Comparison of ENCODE assay signal across 7 cellular contexts in the genomic region with DNA sequence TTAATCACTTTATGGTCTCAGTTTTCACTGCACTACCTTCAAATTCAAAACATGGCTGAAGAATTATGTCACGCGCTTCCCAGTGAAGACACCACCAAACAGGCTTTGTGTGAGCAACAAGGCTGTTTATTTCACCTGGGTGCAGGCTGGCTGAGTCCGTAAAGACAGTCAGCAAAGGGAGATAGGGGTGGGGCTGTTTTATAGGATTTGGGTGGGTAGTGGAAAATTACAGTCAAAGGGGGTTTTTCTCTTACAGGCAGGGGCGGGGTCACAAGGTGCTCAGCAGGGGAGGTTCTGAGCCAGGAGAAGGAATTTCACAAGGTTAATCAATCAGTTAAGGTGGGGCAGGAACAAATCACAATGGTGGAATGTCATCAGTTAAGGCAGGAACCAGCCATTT.
DNase-seq lines count a peak whose midpoint lies in the region; TF ChIP-seq lines count a peak whose summit lies in the region.
"Not testable (repeated sequence)": the region's sequence is repeated elsewhere in the genome, so short reads cannot be mapped to it uniquely, and the experiment has no call there.

No MANE protein-coding gene starts in this region.

- peak; percentile 83 for DNase-seq in H9
- peak; percentile 3 for DNase-seq in NCI-H748 (lab: John Stamatoyannopoulos, UW; ENCODE audit: unreplicated experiment)
- not testable (repeated sequence) for DNase-seq in MCF 10A (ENCODE audit: unreplicated experiment); endothelial cell (ENCODE audit: low spot score); mesothelial cell of epicardium (ENCODE audit: low spot score in 2 of 2, unreplicated experiment in 2 of 2)
- DNase-seq in trophoblast cell = peak; percentile 3 to 29

- H4K20me1 ChIP-seq in H9 (ENCODE audit: control insufficient read depth, insufficient read depth, insufficient read length) = not testable (repeated sequence)

- H2BK12ac ChIP-seq in H9 (ENCODE audit: insufficient read length, low read depth, low read length); trophoblast cell (ENCODE audit: low read length): not testable (repeated sequence)

- BruUV-seq in MCF 10A (replicated peaks; lab: Mats Ljungman, UMichigan) = not testable (repeated sequence)

- not testable (repeated sequence) for H2BK120ac ChIP-seq in H9 (ENCODE audit: low read depth, low read length, poor library complexity, severe bottlenecking); trophoblast cell (ENCODE audit: insufficient read depth, low read length, poor library complexity)

- not testable (repeated sequence) for H3K79me1 ChIP-seq in H9 (ENCODE audit: insufficient read depth, low read depth, low read length, poor library complexity, severe bottlenecking); trophoblast cell (ENCODE audit: low read length)

- H3K4me3 ChIP-seq in iPS-18a (ENCODE audit: low read length); trophoblast cell (ENCODE audit: low read depth, low read length): not testable (repeated sequence)

- not testable (repeated sequence) for H2BK5ac ChIP-seq in H9 (ENCODE audit: insufficient read length, low read length); trophoblast cell (ENCODE audit: low read depth, low read length, poor library complexity)

- H3K27ac ChIP-seq in H9 (ENCODE audit: insufficient read length, low read depth, low read length) (peak overlapping the region; percentile 34), iPS-18a (ENCODE audit: low read length) (peak overlapping the region; percentile 37)
- not testable (repeated sequence) for H3K27ac ChIP-seq in trophoblast cell (ENCODE audit: low read depth, low read length)

- H2AFZ ChIP-seq in H9 (ENCODE audit: low read length); trophoblast cell (ENCODE audit: insufficient read depth, low read length, poor library complexity): not testable (repeated sequence)

- H3K36me3 Mint-ChIP-seq in H9 (ENCODE audit: insufficient read depth in 1 of 3, low read depth in 3 of 3) = peaks cover 13 to 21% (median 16%) of the 10 kb centered on the region in 3 experiments; a peak in 6 of 7 replicates
- H3K36me3 Mint-ChIP-seq in MCF 10A (ENCODE audit: insufficient read depth, unreplicated experiment); endothelial cell (ENCODE audit: low read depth, unreplicated experiment); mesothelial cell of epicardium: not testable (repeated sequence)

- POLR2A ChIA-PET in MCF 10A (lab: Yijun Ruan, JAX) = not testable (repeated sequence)

- H3K27me3 ChIP-seq in H9 (ENCODE audit: insufficient read depth, low read length); iPS-18a (ENCODE audit: control insufficient read depth, insufficient read depth, low read length); trophoblast cell (ENCODE audit: insufficient read depth, low read length): not testable (repeated sequence)

- H2BK20ac ChIP-seq in H9 (ENCODE audit: low read depth, low read length, poor library complexity, severe bottlenecking) = not testable (repeated sequence)

- not testable (repeated sequence) for H3K18ac ChIP-seq in H9 (ENCODE audit: insufficient read length, low read depth, low read length); trophoblast cell (ENCODE audit: low read length)

- H3K23me2 ChIP-seq in H9 (ENCODE audit: insufficient read length, low read depth, low read length, poor library complexity, severe bottlenecking) = not testable (repeated sequence)

- not testable (repeated sequence) for H3K4ac ChIP-seq in H9 (ENCODE audit: low read depth, low read length); trophoblast cell (ENCODE audit: low read depth, low read length)

- H2AK5ac ChIP-seq in H9 (ENCODE audit: insufficient read length, low read length); trophoblast cell (ENCODE audit: low read length): not testable (repeated sequence)

- H3K9me3 Mint-ChIP-seq in H9 (peaks cover 17 to 24% of the 10 kb centered on the region in 2 experiments), mesothelial cell of epicardium (peaks cover 21% of the 10 kb centered on the region)
- H3K9me3 Mint-ChIP-seq in MCF 10A (ENCODE audit: unreplicated experiment); endothelial cell (ENCODE audit: unreplicated experiment): not testable (repeated sequence)

- H3K4me3 Mint-ChIP-seq in H9; MCF 10A (ENCODE audit: unreplicated experiment); endothelial cell (ENCODE audit: unreplicated experiment); mesothelial cell of epicardium: not testable (repeated sequence)

- H4K91ac ChIP-seq in H9 (ENCODE audit: insufficient read length, low read depth, low read length) = not testable (repeated sequence)
- H4K91ac ChIP-seq in trophoblast cell (ENCODE audit: low read depth, low read length) = peak overlapping the region; percentile 14

- H3K79me2 ChIP-seq in H9 (ENCODE audit: insufficient read depth, low read length); trophoblast cell (ENCODE audit: control insufficient read depth, insufficient read depth, low read length, poor library complexity): not testable (repeated sequence)

- not testable (repeated sequence) for H3T11ph ChIP-seq in H9 (ENCODE audit: low read length)

- CTCF ChIA-PET in MCF 10A (lab: Yijun Ruan, JAX) = not testable (repeated sequence)

- not testable (repeated sequence) for H3K56ac ChIP-seq in H9 (ENCODE audit: insufficient read length, low read depth, low read length)

- not testable (repeated sequence) for H3K9ac ChIP-seq in H9 (ENCODE audit: extremely low read depth, insufficient read length, low read length); trophoblast cell (ENCODE audit: low read length)
- H3K9ac ChIP-seq in iPS-18a (ENCODE audit: low read length) = peak overlapping the region; percentile 25

- H3K36me3 ChIP-seq in iPS-18a (ENCODE audit: control insufficient read depth, low read depth, low read length); trophoblast cell (ENCODE audit: control insufficient read depth in 1 of 2, insufficient read depth in 2 of 2, low read length in 2 of 2): not testable (repeated sequence)

- H3K14ac ChIP-seq in H9 (ENCODE audit: insufficient read depth, low read length); trophoblast cell (ENCODE audit: low read length): not testable (repeated sequence)

- intact Hi-C loops in MCF 10A (cut with micrococcal nuclease) = not testable (repeated sequence)

- H4K8ac ChIP-seq in H9 (replicated peaks; ENCODE audit: insufficient read length, low read depth, low read length); trophoblast cell (ENCODE audit: low read depth, low read length): not testable (repeated sequence)

- H3K4me1 Mint-ChIP-seq in H9 (peaks cover 10 to 26% of the 10 kb centered on the region in 2 experiments), endothelial cell (ENCODE audit: unreplicated experiment) (peaks cover 14% of the 10 kb centered on the region), mesothelial cell of epicardium (peaks cover 34% of the 10 kb centered on the region)
- not testable (repeated sequence) for H3K4me1 Mint-ChIP-seq in MCF 10A (ENCODE audit: insufficient read depth, unreplicated experiment)

- not testable (repeated sequence) for H3K27me3 Mint-ChIP-seq in H9 (ENCODE audit: low read depth); MCF 10A (ENCODE audit: insufficient read depth, unreplicated experiment); endothelial cell (ENCODE audit: unreplicated experiment); mesothelial cell of epicardium (ENCODE audit: low read depth)

- TF ChIP-seq CTCF in H9 (conservative IDR thresholded peaks at IDR 0.05); MCF 10A (IDR thresholded peaks at IDR 0.05; ENCODE audit: unreplicated experiment); endothelial cell (IDR thresholded peaks at IDR 0.05; ENCODE audit: unreplicated experiment); mesothelial cell of epicardium (IDR thresholded peaks at IDR 0.05; ENCODE audit: unreplicated experiment): not testable (repeated sequence)

- H2BK15ac ChIP-seq in H9 (ENCODE audit: low read depth, low read length) = not testable (repeated sequence)

- not testable (repeated sequence) for H3K4me1 ChIP-seq in H9 (ENCODE audit: insufficient read depth, low read length); trophoblast cell (ENCODE audit: control insufficient read depth in 1 of 2, insufficient read depth in 2 of 2, low read length in 2 of 2)
- H3K4me1 ChIP-seq in iPS-18a (ENCODE audit: control insufficient read depth, low read depth, low read length) = peaks cover 17% of the 10 kb centered on the region

- H4K12ac ChIP-seq in trophoblast cell (ENCODE audit: low read depth, low read length) = not testable (repeated sequence)

- peak overlapping the region; percentile 68 to 96 (median 94) for H3K27ac Mint-ChIP-seq in H9
- H3K27ac Mint-ChIP-seq in MCF 10A (ENCODE audit: low read depth, unreplicated experiment) = peak overlapping the region; percentile 61
- peak overlapping the region; percentile 84 for H3K27ac Mint-ChIP-seq in endothelial cell (ENCODE audit: unreplicated experiment)
- H3K27ac Mint-ChIP-seq in mesothelial cell of epicardium = peak overlapping the region; percentile 83

- H4K5ac ChIP-seq in H9 (ENCODE audit: insufficient read length, low read depth, low read length) = not testable (repeated sequence)

- H3K23ac ChIP-seq in H9 (ENCODE audit: insufficient read length, low read depth, low read length); trophoblast cell (ENCODE audit: low read length): not testable (repeated sequence)

- H3K4me2 ChIP-seq in H9 (ENCODE audit: insufficient read depth, insufficient read length, low read length); trophoblast cell (ENCODE audit: low read length): not testable (repeated sequence)

- not testable (repeated sequence) for H3K9me3 ChIP-seq in H9 (ENCODE audit: control insufficient read depth, low read depth, low read length); iPS-18a (ENCODE audit: control insufficient read depth, low read depth, low read length); trophoblast cell (ENCODE audit: insufficient read depth, low read depth, low read length)

- WGBS in H9 (ENCODE audit: extremely low coverage, insufficient read length, low lambda C conversion rate) = no CpG with 5 or more reads among the region's 4 CpGs
- WGBS in trophoblast cell (ENCODE audit: extremely low coverage, insufficient coverage, insufficient read length) = no CpG with 5 or more reads among the region's 4 CpGs
